Comparison of ENCODE assay signal across 16 cellular contexts in genomic region chr2:5467506-5467905, GRCh38.
DNase-seq lines count a peak whose midpoint lies in the region; TF ChIP-seq lines count a peak whose summit lies in the region.
"Had no signal": no experiment of that assay in that cellular context is flagged by ENCODE, and none has a peak within 500 bp of the region (broad histone marks: within the 10 kb centered on the region; RNA-seq: fewer than 3 reads in every experiment).

No MANE protein-coding gene starts in this region.

- intact Hi-C loops in activated CD4-positive, alpha-beta memory T cell treated with anti-CD3 and anti-CD28 coated beads for 36 hours (cut with micrococcal nuclease), result no loop called here
- intact Hi-C loops in head of caudate nucleus (cut with DNase I) (no loop called here), ovary (cut with DNase I) (no loop called here)

- peak overlapping the region; percentile 16 for H2AFZ ChIP-seq in neuronal stem cell (ENCODE audit: low read length)
- H2AFZ ChIP-seq in smooth muscle cell (ENCODE audit: low read depth), result no peak overlapping the region

- no peaks in the 10 kb centered on the region for H3K4me1 Mint-ChIP-seq in activated CD4-positive, alpha-beta memory T cell treated with anti-CD3 and anti-CD28 coated beads for 36 hours (ENCODE audit: low read depth)
- no peaks in the 10 kb centered on the region for H3K4me1 Mint-ChIP-seq in activated CD4-positive, alpha-beta memory T cell treated with anti-CD3 and anti-CD28 coated beads, Interleukin-2, amount 10 ng/mL, durations not matched to agents 7 days and 5 days
- H3K4me1 Mint-ChIP-seq: CD4-positive, alpha-beta memory T cell had no signal

- H3K18ac ChIP-seq in neuronal stem cell (ENCODE audit: low read length), result peak overlapping the region; percentile 20

- H4K91ac ChIP-seq in neuronal stem cell (ENCODE audit: low read depth, low read length, poor library complexity), result no peak overlapping the region

- no peak overlapping the region for H3K9ac ChIP-seq in neuronal stem cell (ENCODE audit: low read depth, low read length, poor library complexity)
- H3K9ac ChIP-seq in smooth muscle cell (ENCODE audit: low read depth), result no peak overlapping the region

- peak; percentile 12 for DNase-seq in activated CD4-positive, alpha-beta memory T cell treated with anti-CD3 and anti-CD28 coated beads for 36 hours
- DNase-seq in activated CD4-positive, alpha-beta memory T cell treated with anti-CD3 and anti-CD28 coated beads, Interleukin-2, amount 10 ng/mL, durations not matched to agents 7 days and 5 days, result no peak
- DNase-seq in head of caudate nucleus, result peak in 38 of 42 donors; percentile 9 to 83 (median 50)
- DNase-seq in neuronal stem cell (ENCODE audit: low spot score), result no peak
- DNase-seq in ovary, result no peak
- no peak for DNase-seq in smooth muscle cell (lab: John Stamatoyannopoulos, UW; ENCODE audit: unreplicated experiment)
- DNase-seq: C1 segment of cervical spinal cord; Calu3; CD4-positive, alpha-beta memory T cell; COR-L47; DMS53; DMS79 treated with DMSO at 0.1 percent for 48 hours; GF-D8; GOT3; HFFc6 had no signal

- no peak overlapping the region for H3K4me3 Mint-ChIP-seq in activated CD4-positive, alpha-beta memory T cell treated with anti-CD3 and anti-CD28 coated beads for 36 hours
- no peak overlapping the region for H3K4me3 Mint-ChIP-seq in activated CD4-positive, alpha-beta memory T cell treated with anti-CD3 and anti-CD28 coated beads, Interleukin-2, amount 10 ng/mL, durations not matched to agents 7 days and 5 days
- H3K4me3 Mint-ChIP-seq: CD4-positive, alpha-beta memory T cell; HFFc6 had no signal

- no peaks in the 10 kb centered on the region for H3K27me3 Mint-ChIP-seq in activated CD4-positive, alpha-beta memory T cell treated with anti-CD3 and anti-CD28 coated beads for 36 hours
- no peaks in the 10 kb centered on the region for H3K27me3 Mint-ChIP-seq in activated CD4-positive, alpha-beta memory T cell treated with anti-CD3 and anti-CD28 coated beads, Interleukin-2, amount 10 ng/mL, durations not matched to agents 7 days and 5 days
- H3K27me3 Mint-ChIP-seq: CD4-positive, alpha-beta memory T cell had no signal

- H2BK12ac ChIP-seq in neuronal stem cell (ENCODE audit: low read length), result no peak overlapping the region

- no peaks in the 10 kb centered on the region for H3K79me1 ChIP-seq in neuronal stem cell (ENCODE audit: low read depth, low read length)

- H2BK120ac ChIP-seq in neuronal stem cell (ENCODE audit: low read depth, low read length), result no peak overlapping the region

- H2BK5ac ChIP-seq in neuronal stem cell (ENCODE audit: low read length), result no peak overlapping the region

- H3K27ac ChIP-seq in neuronal stem cell (replicated peaks; ENCODE audit: low read length) (no peak overlapping the region), ovary (no peak overlapping the region), smooth muscle cell (ENCODE audit: low read depth) (no peak overlapping the region)

- H3F3A ChIP-seq in smooth muscle cell (ENCODE audit: low read depth), result no peaks in the 10 kb centered on the region

- no peaks in the 10 kb centered on the region for H3K36me3 Mint-ChIP-seq in activated CD4-positive, alpha-beta memory T cell treated with anti-CD3 and anti-CD28 coated beads for 36 hours
- H3K36me3 Mint-ChIP-seq in activated CD4-positive, alpha-beta memory T cell treated with anti-CD3 and anti-CD28 coated beads, Interleukin-2, amount 10 ng/mL, durations not matched to agents 7 days and 5 days (ENCODE audit: low read depth), result no peaks in the 10 kb centered on the region
- H3K36me3 Mint-ChIP-seq: CD4-positive, alpha-beta memory T cell had no signal

- H3K36me3 ChIP-seq in neuronal stem cell (replicated peaks in 1 of 2; ENCODE audit: control insufficient read depth in 2 of 2, insufficient read depth in 2 of 2, low read length in 2 of 2), result no peaks in the 10 kb centered on the region
- H3K36me3 ChIP-seq in ovary, result no peaks in the 10 kb centered on the region
- H3K36me3 ChIP-seq in smooth muscle cell (ENCODE audit: low read depth), result no peaks in the 10 kb centered on the region
- H3K36me3 ChIP-seq: HAP-1 had no signal

- POLR2A ChIA-PET in activated CD4-positive, alpha-beta memory T cell treated with anti-CD3 and anti-CD28 coated beads for 36 hours (lab: Charles Lee), result no interaction called here
- POLR2A ChIA-PET in activated CD4-positive, alpha-beta memory T cell treated with anti-CD3 and anti-CD28 coated beads, Interleukin-2, amount 10 ng/mL, durations not matched to agents 7 days and 5 days (lab: Charles Lee), result no interaction called here

- no peak overlapping the region for H4K8ac ChIP-seq in neuronal stem cell (ENCODE audit: low read depth, low read length)

- TF ChIP-seq EP300 in ovary (IDR thresholded peaks at IDR 0.05), result no peak

- H3K79me2 ChIP-seq in smooth muscle cell (ENCODE audit: low read depth), result no peaks in the 10 kb centered on the region

- WGBS in neuronal stem cell (ENCODE audit: extremely low coverage in 2 of 2, insufficient read length in 2 of 2, insufficient replicate concordance in 1 of 2), 2 donors, result no CpG with 5 or more reads among the region's 5 CpGs
- WGBS in ovary, 3 donors, result 75 to 79% (median 78%) methylated on average over 5 of the region's 5 CpGs
- WGBS in smooth muscle cell (ENCODE audit: low lambda C conversion rate), result 71% methylated on average over 5 of the region's 5 CpGs

- H3K27me3 ChIP-seq in neuronal stem cell (ENCODE audit: control insufficient read depth in 3 of 3, insufficient read depth in 3 of 3, low read depth in 1 of 3, low read length in 3 of 3) (no peaks in the 10 kb centered on the region), ovary (no peaks in the 10 kb centered on the region), smooth muscle cell (ENCODE audit: low read depth) (peaks cover 46% of the 10 kb centered on the region)

- H3K9me3 Mint-ChIP-seq in activated CD4-positive, alpha-beta memory T cell treated with anti-CD3 and anti-CD28 coated beads for 36 hours, result no peaks in the 10 kb centered on the region
- H3K9me3 Mint-ChIP-seq in activated CD4-positive, alpha-beta memory T cell treated with anti-CD3 and anti-CD28 coated beads, Interleukin-2, amount 10 ng/mL, durations not matched to agents 7 days and 5 days, result peaks cover 2% of the 10 kb centered on the region

- H3K4me3 ChIP-seq in neuronal stem cell (ENCODE audit: low read length in 2 of 2) (no peak overlapping the region), ovary (no peak overlapping the region), smooth muscle cell (no peak overlapping the region)
- H3K4me3 ChIP-seq: HAP-1 had no signal

- CTCF ChIA-PET in activated CD4-positive, alpha-beta memory T cell treated with anti-CD3 and anti-CD28 coated beads for 36 hours (lab: Charles Lee), result no interaction called here
- CTCF ChIA-PET in activated CD4-positive, alpha-beta memory T cell treated with anti-CD3 and anti-CD28 coated beads, Interleukin-2, amount 10 ng/mL, durations not matched to agents 7 days and 5 days (lab: Charles Lee), result no interaction called here

- H3K4me2 ChIP-seq in neuronal stem cell (ENCODE audit: insufficient read depth, low read length, poor library complexity, severe bottlenecking) (no peak overlapping the region), smooth muscle cell (no peak overlapping the region)

- no peak for TF ChIP-seq POLR2A in ovary (IDR thresholded peaks at IDR 0.05)

- H3K9me3 ChIP-seq in neuronal stem cell (replicated peaks in 1 of 2; ENCODE audit: control insufficient read depth in 2 of 2, insufficient read depth in 1 of 2, low read depth in 1 of 2, low read length in 2 of 2) (no peaks in the 10 kb centered on the region), ovary (no peaks in the 10 kb centered on the region), smooth muscle cell (replicated peaks; ENCODE audit: low read depth) (no peaks in the 10 kb centered on the region)

- H2BK15ac ChIP-seq in neuronal stem cell (ENCODE audit: low read length), result no peak overlapping the region

- TF ChIP-seq CTCF in ovary (IDR thresholded peaks at IDR 0.05) (no peak), smooth muscle cell (IDR thresholded peaks at IDR 0.05; ENCODE audit: borderline replicate concordance, insufficient read depth, poor library complexity, severe bottlenecking) (no peak)

- no peak overlapping the region for H3K23ac ChIP-seq in neuronal stem cell (ENCODE audit: low read depth, low read length, poor library complexity)

- H3K27ac Mint-ChIP-seq in activated CD4-positive, alpha-beta memory T cell treated with anti-CD3 and anti-CD28 coated beads for 36 hours, result no peak overlapping the region
- H3K27ac Mint-ChIP-seq in activated CD4-positive, alpha-beta memory T cell treated with anti-CD3 and anti-CD28 coated beads, Interleukin-2, amount 10 ng/mL, durations not matched to agents 7 days and 5 days, result no peak overlapping the region
- H3K27ac Mint-ChIP-seq: CD4-positive, alpha-beta memory T cell; HFFc6 had no signal

- no peak overlapping the region for H3K4ac ChIP-seq in neuronal stem cell (ENCODE audit: low read length)

- H3K4me1 ChIP-seq in neuronal stem cell (ENCODE audit: control insufficient read depth in 2 of 2, insufficient read depth in 1 of 2, low read depth in 1 of 2, low read length in 2 of 2), result peaks cover 2 to 3% of the 10 kb centered on the region in 2 donors
- H3K4me1 ChIP-seq in ovary (ENCODE audit: insufficient read depth), result no peaks in the 10 kb centered on the region
- H3K4me1 ChIP-seq in smooth muscle cell (ENCODE audit: low read depth), result no peaks in the 10 kb centered on the region
- H3K4me1 ChIP-seq: HAP-1 had no signal

- H2AK5ac ChIP-seq in neuronal stem cell (ENCODE audit: low read depth, low read length), result no peak overlapping the region

- no peaks in the 10 kb centered on the region for H4K20me1 ChIP-seq in smooth muscle cell (ENCODE audit: low read depth)

- H3K14ac ChIP-seq in neuronal stem cell (ENCODE audit: low read length), result no peak overlapping the region

Comparison
In these comparisons a context has a peak if more than half of its experiments do, and no peak if none do; other contexts are left out.
1. DNase-seq: peak in activated CD4-positive, alpha-beta memory T cell treated with anti-CD3 and anti-CD28 coated beads for 36 hours (single experiment) and head of caudate nucleus (38 of 42); none in activated CD4-positive, alpha-beta memory T cell treated with anti-CD3 and anti-CD28 coated beads, Interleukin-2, amount 10 ng/mL, durations not matched to agents 7 days and 5 days (single experiment), neuronal stem cell (single experiment), ovary (0 of 5) and smooth muscle cell (single experiment).